ENCODE assay signal across 17 cellular contexts in genomic region chr6:135637701-135638100, GRCh38.
"Had no signal": no experiment of that assay in that cellular context is flagged by ENCODE, and none has a peak within 500 bp of the region (broad histone marks: within the 10 kb centered on the region; RNA-seq: fewer than 3 reads in every experiment).

No MANE protein-coding gene starts in this region.

- H3K27ac ChIP-seq: heart right ventricle, sigmoid colon, suprapubic skin, transverse colon, uterus had no signal

- H3K9me3 ChIP-seq: heart right ventricle, sigmoid colon, SK-N-SH, suprapubic skin, transverse colon, uterus had no signal

- H3K4me3 Mint-ChIP-seq: activated naive CD4-positive, alpha-beta T cell treated with anti-CD3 and anti-CD28 coated beads for 36 hours; immature natural killer cell; nephron progenitor cell had no signal

- H3K4me3 ChIP-seq: heart right ventricle, sigmoid colon, suprapubic skin, transverse colon, uterus had no signal

- H3K9me3 Mint-ChIP-seq: activated naive CD4-positive, alpha-beta T cell treated with anti-CD3 and anti-CD28 coated beads for 36 hours; nephron progenitor cell had no signal

- H3K4me2 ChIP-seq: SK-N-SH had no signal

- H3K9ac ChIP-seq: SK-N-SH had no signal

- H3K27ac Mint-ChIP-seq: activated naive CD4-positive, alpha-beta T cell treated with anti-CD3 and anti-CD28 coated beads for 36 hours; immature natural killer cell; nephron progenitor cell had no signal

- ATAC-seq: heart right ventricle, left ventricle myocardium superior had no signal

- H3K36me3 ChIP-seq: heart right ventricle, sigmoid colon, suprapubic skin, transverse colon, uterus had no signal

- H3K27me3 ChIP-seq: heart right ventricle, sigmoid colon, suprapubic skin, transverse colon, uterus had no signal

- H3K4me1 ChIP-seq: heart right ventricle, sigmoid colon, suprapubic skin, transverse colon, uterus had no signal

- DNase-seq: activated CD4-positive, alpha-beta T cell treated with anti-CD3 and anti-CD28 coated beads, Interleukin-2, amount 50 U/mL, for 4 hours; activated naive CD4-positive, alpha-beta T cell treated with anti-CD3 and anti-CD28 coated beads for 36 hours; activated T-cell treated with anti-CD3 and anti-CD28 coated beads for 4 hours; heart right ventricle; immature natural killer cell; left ventricle myocardium superior; nephron progenitor cell; nucleus accumbens; sigmoid colon; SK-N-SH; stimulated activated CD4-positive, alpha-beta T cell treated with anti-CD3 and anti-CD28 coated beads, Interleukin-12 subunit alpha, Interleukin-12 subunit beta, amount 100 ng/mL, for 4 hours; stimulated activated CD4-positive, alpha-beta T cell treated with anti-CD3 and anti-CD28 coated beads, Interleukin-1b, Interleukin-23, amount 100 ng/mL, for 48 hours; stimulated activated CD8-positive, alpha-beta memory T cell treated with anti-CD3 and anti-CD28 coated beads, Interleukin-4, amount 100 ng/mL, for 48 hours; stimulated activated naive CD4-positive, alpha-beta T cell treated with Interleukin-2 at 50 U/mL for 16 hours; transverse colon; uterus had no signal

- H3K4me1 Mint-ChIP-seq: immature natural killer cell, nephron progenitor cell had no signal
